ENCODE assay signal across 8 cellular contexts in genomic region chr14:75310295-75311059, GRCh38. TPM values are rescaled to one million over a fixed set of nuclear protein-coding genes. Genes with fewer than 3 reads are reported as not detected.
DNase-seq lines count a peak whose midpoint lies in the region; ATAC-seq and TF ChIP-seq lines count a peak whose summit lies in the region.

No MANE protein-coding gene starts in this region.

- peaks cover 23% of the 10 kb centered on the region for H3K4me1 ChIP-seq in psoas muscle

- H3K27ac ChIP-seq in angular gyrus (ENCODE audit: low read depth, low read length) (peak overlapping the region; percentile 86), psoas muscle (peak overlapping the region; percentile 63)

- WGBS in psoas muscle, 3 donors: 22 to 28% (median 26%) methylated on average over 11 of the region's 11 CpGs

- no peak for TF ChIP-seq RAD21 in Ishikawa (IDR thresholded peaks at IDR 0.05; ENCODE audit: low read depth)

- intact Hi-C loops in left ventricle myocardium superior (cut with micrococcal nuclease): loop anchor here (5.0 kb wide), 1 partner anchor 177 kb away; no protein-coding TSS in a partner anchor
- intact Hi-C loops in psoas muscle (cut with DNase I): loop anchor here in 1 of 2 donors (5.0 kb wide), 1 partner anchor 117 kb away; the partner anchor contains the start of gene JDP2

- H3K36me3 ChIP-seq in psoas muscle (ENCODE audit: insufficient read depth in 1 of 2, low read depth in 1 of 2): no peaks in the 10 kb centered on the region

- no peak for TF ChIP-seq EP300 in Ishikawa (IDR thresholded peaks at IDR 0.05; ENCODE audit: borderline replicate concordance)

- H3K4me3 ChIP-seq in psoas muscle: peak overlapping the region; percentile 8

- no peaks in the 10 kb centered on the region for H3K27me3 ChIP-seq in psoas muscle (ENCODE audit: insufficient read depth in 3 of 3, low read length in 2 of 3)

- no peaks in the 10 kb centered on the region for H3K9me3 ChIP-seq in psoas muscle

- peak; percentile 83 for ATAC-seq in left ventricle myocardium superior
- ATAC-seq in psoas muscle: peak; percentile 41 to 56 (median 46)

- no peak for TF ChIP-seq CTCF in psoas muscle (IDR thresholded peaks at IDR 0.05)

- DNase-seq in left ventricle myocardium superior: peak; percentile 90
- peak; percentile 84 to 94 for DNase-seq in psoas muscle
- no peak for DNase-seq in activated CD4-positive, alpha-beta T cell treated with anti-CD3 and anti-CD28 coated beads, Interleukin-2, amount 50 U/mL, for 48 hours
- DNase-seq in activated gamma-delta T cell (lab: John Stamatoyannopoulos, UW): no peak
- DNase-seq in 8988T: no peak
- no peak for DNase-seq in activated CD4-positive, alpha-beta T cell treated with anti-CD3 and anti-CD28 coated beads for 4 hours

TF ChIP-seq in Ishikawa, 13 proteins besides CTCF, POLR2A, EP300 and RAD21:
- TF ChIP-seq YY1 (IDR thresholded peaks at IDR 0.05; ENCODE audit: low read depth) (no peak), TCF12 (IDR thresholded peaks at IDR 0.05; ENCODE audit: low read depth) (peak; percentile 44; the same call in 1 of the 2 replicates), MAX (IDR thresholded peaks at IDR 0.05) (no peak), FOXM1 (IDR thresholded peaks at IDR 0.05; ENCODE audit: borderline replicate concordance, low read depth) (no peak), NFIC (IDR thresholded peaks at IDR 0.05) (peak; percentile 71)

RNA-seq across cellular contexts. Expression of gene FOS, which starts 31.8 kb away (rescaled TPM):
- total RNA-seq in left ventricle myocardium superior (25.4 TPM), psoas muscle (100 to 1,000 TPM in 2 of 4 donors, 10 to 100 TPM in 2; 20.7 to 279 (median 95.1) TPM)
- polyA plus RNA-seq in psoas muscle: 10 to 100 TPM; 15.5 to 51.0 (median 33.8) TPM

Comparison
In these comparisons a context has a peak if more than half of its experiments do, and no peak if none do; other contexts are left out.
1. DNase-seq: peak in left ventricle myocardium superior (single experiment) and psoas muscle (2 of 2); none in activated CD4-positive, alpha-beta T cell treated with anti-CD3 and anti-CD28 coated beads, Interleukin-2, amount 50 U/mL, for 48 hours (0 of 2), activated gamma-delta T cell (single experiment), 8988T (single experiment) and activated CD4-positive, alpha-beta T cell treated with anti-CD3 and anti-CD28 coated beads for 4 hours (0 of 2).